ENCODE assay signal across 12 cellular contexts in genomic region chr9:17018001-17018491, GRCh38.
DNase-seq lines count a peak whose midpoint lies in the region; ATAC-seq, FAIRE-seq and TF ChIP-seq lines count a peak whose summit lies in the region.
"Had no signal": no experiment of that assay in that cellular context is flagged by ENCODE, and none has a peak within 500 bp of the region (broad histone marks: within the 10 kb centered on the region; RNA-seq: fewer than 3 reads in every experiment).

No MANE protein-coding gene starts in this region.

- POLR2A ChIA-PET in IMR-90 (lab: Charles Lee; ENCODE audit: unreplicated experiment) (no interaction called here), H1 (lab: Charles Lee; ENCODE audit: partially characterized antibody) (no interaction called here)

- H3K4me3 ChIP-seq in IMR-90 (ENCODE audit: insufficient read depth, low read depth, low read length) (no peak overlapping the region), H1 (ENCODE audit: extremely low read depth in 1 of 4, insufficient read depth in 2 of 4, low read depth in 3 of 4, low read length in 4 of 4) (no peak overlapping the region), upper lobe of right lung (no peak overlapping the region)
- H3K4me3 ChIP-seq: cardiac muscle cell, right lobe of liver had no signal

- no peaks in the 10 kb centered on the region for H3K79me2 ChIP-seq in H1 (ENCODE audit: control insufficient read depth in 1 of 2, insufficient read depth in 2 of 2, low read length in 2 of 2)

- H3K4me3 Mint-ChIP-seq in activated T-cell treated with anti-CD3 and anti-CD28 coated beads, Interleukin-2, amount 50 U/mL, for 4 hours = no peak overlapping the region
- H3K4me3 Mint-ChIP-seq: T-helper 2 cell treated with Interferon-gamma antibody and Interleukin-4, amounts not matched to agents 5 μg/mL and 100 μg/mL, for 36 hours had no signal

- H3K9ac ChIP-seq in IMR-90 (ENCODE audit: low read depth, low read length) (no peak overlapping the region), H1 (replicated peaks in 1 of 4; ENCODE audit: extremely low read depth in 1 of 4, low read depth in 3 of 4, low read length in 3 of 4) (no peak overlapping the region)

- peak overlapping the region; percentile 46; the same call in 1 of the 2 replicates for H4K91ac ChIP-seq in IMR-90 (ENCODE audit: insufficient read depth, low read depth, low read length)
- peak overlapping the region; percentile 4 for H4K91ac ChIP-seq in H1 (replicated peaks; ENCODE audit: insufficient read length, low read length)

- dilution Hi-C loops in IMR-90 (cut with HindIII; ENCODE audit: low sequenced_read_pairs, unreplicated experiment) = no loop called here

- in situ Hi-C loops in IMR-90 (cut with MboI; ENCODE audit: low sequenced_read_pairs) = no loop called here

- H2AK9ac ChIP-seq in IMR-90 (replicated peaks; ENCODE audit: low read depth, low read length, poor library complexity) = peak overlapping the region; percentile 39

- ATAC-seq in IMR-90 (ENCODE audit: low read depth) (peak; percentile 84), upper lobe of right lung (peak; percentile 48)
- ATAC-seq in activated T-cell treated with anti-CD3 and anti-CD28 coated beads, Interleukin-2, amount 50 U/mL, for 4 hours = no peak
- ATAC-seq: right lobe of liver had no signal

- no peak for TF ChIP-seq EP300 in H1 (IDR thresholded peaks at IDR 0.05; ENCODE audit: borderline replicate concordance in 1 of 2, low read depth in 2 of 2, low read length in 2 of 2)

- CTCF ChIA-PET in IMR-90 (lab: Yijun Ruan, JAX) (interaction anchor here (1.4 kb wide), 1 partner anchor 16 kb away, joined by 3 read pairs; no protein-coding TSS in a partner anchor), H1 (lab: Charles Lee; ENCODE audit: partially characterized antibody) (interaction anchor here (0.6 kb wide), 1 partner anchor 1237 kb away, joined by 5 read pairs; no protein-coding TSS in a partner anchor)

- H2BK12ac ChIP-seq in H1 (ENCODE audit: low read depth, low read length) = no peak overlapping the region

- TF ChIP-seq RAD21 in IMR-90 (IDR thresholded peaks at IDR 0.05; ENCODE audit: low read length) = no peak
- no peak for TF ChIP-seq RAD21 in H1 (IDR thresholded peaks at IDR 0.05 in 1 of 2, conservative IDR thresholded peaks at IDR 0.05 in 1 of 2; ENCODE audit: low read depth in 2 of 2, low read length in 2 of 2)

- no peaks in the 10 kb centered on the region for H3K23me2 ChIP-seq in H1 (ENCODE audit: low read depth, low read length)

- H4K8ac ChIP-seq in IMR-90 (ENCODE audit: low read depth in 2 of 2, low read length in 2 of 2) (peak overlapping the region in 1 of 2 experiments; percentile 4; a peak in 2 of 4 replicates), H1 (ENCODE audit: extremely low read depth, insufficient read depth, low read length) (no peak overlapping the region)

- H3K36me3 Mint-ChIP-seq in activated T-cell treated with anti-CD3 and anti-CD28 coated beads, Interleukin-2, amount 50 U/mL, for 4 hours (ENCODE audit: insufficient read depth) = no peaks in the 10 kb centered on the region

- H3K14ac ChIP-seq in IMR-90 (replicated peaks; ENCODE audit: low read depth, low read length) (peak overlapping the region; percentile 49; the same call in 1 of the 2 replicates), H1 (ENCODE audit: insufficient read length) (no peak overlapping the region)

- H4K5ac ChIP-seq in IMR-90 (ENCODE audit: low read depth, low read length) (peak overlapping the region; percentile 69; the same call in 1 of the 2 replicates), H1 (ENCODE audit: insufficient read length, low read depth, low read length) (no peak overlapping the region)

- H2BK20ac ChIP-seq in IMR-90 (ENCODE audit: low read depth, low read length) (peak overlapping the region; percentile 75), H1 (ENCODE audit: low read length) (peak overlapping the region; percentile 63; the same call in 1 of the 2 replicates)

- H3K18ac ChIP-seq in IMR-90 (ENCODE audit: low read depth, low read length) (peak overlapping the region; percentile 69; the same call in 1 of the 2 replicates), H1 (ENCODE audit: extremely low read depth, low read length) (no peak overlapping the region)

- intact Hi-C loops in IMR-90 (cut with micrococcal nuclease) = no loop called here
- intact Hi-C loops in upper lobe of right lung (cut with DNase I) = no loop called here

- no peak for TF ChIP-seq POLR2A in IMR-90 (IDR thresholded peaks at IDR 0.05; ENCODE audit: low read depth, low read length)
- TF ChIP-seq POLR2A in H1 (IDR thresholded peaks at IDR 0.05; ENCODE audit: control extremely low read depth in 1 of 2, low read depth in 2 of 2, low read length in 2 of 2) = no peak

- peaks cover 12% of the 10 kb centered on the region for H3K4me1 ChIP-seq in IMR-90 (ENCODE audit: control insufficient read depth, insufficient read depth, low read length)
- no peaks in the 10 kb centered on the region; a peak in 2 of 7 replicates for H3K4me1 ChIP-seq in H1 (replicated peaks in 1 of 4; ENCODE audit: control insufficient read depth in 3 of 4, insufficient read depth in 4 of 4, low read length in 3 of 4)
- H3K4me1 ChIP-seq in upper lobe of right lung = no peaks in the 10 kb centered on the region
- H3K4me1 ChIP-seq: right lobe of liver had no signal

- H3K4ac ChIP-seq in IMR-90 (ENCODE audit: low read depth, low read length) = peak overlapping the region; percentile 62
- no peak overlapping the region for H3K4ac ChIP-seq in H1 (replicated peaks; ENCODE audit: insufficient read length, low read depth, low read length)

- no peak for FAIRE-seq in H1 (lab: Jason Lieb, UNC)

- H2BK120ac ChIP-seq in IMR-90 (ENCODE audit: low read depth, low read length) (peak overlapping the region; percentile 69), H1 (replicated peaks; ENCODE audit: low read depth, low read length) (no peak overlapping the region)

- H3K9me3 ChIP-seq in IMR-90 (ENCODE audit: control insufficient read depth, insufficient read depth, low read length) (no peaks in the 10 kb centered on the region), H1 (ENCODE audit: insufficient read depth in 2 of 2, low read depth in 1 of 2, low read length in 1 of 2) (no peaks in the 10 kb centered on the region), upper lobe of right lung (no peaks in the 10 kb centered on the region)
- H3K9me3 ChIP-seq: right lobe of liver had no signal

- H3K9me3 Mint-ChIP-seq in activated T-cell treated with anti-CD3 and anti-CD28 coated beads, Interleukin-2, amount 50 U/mL, for 4 hours = peaks cover 7% of the 10 kb centered on the region

- TF ChIP-seq CTCF in IMR-90 (conservative IDR thresholded peaks at IDR 0.05; ENCODE audit: low read depth, low read length) = no peak
- no peak for TF ChIP-seq CTCF in H1 (IDR thresholded peaks at IDR 0.05; ENCODE audit: control extremely low read depth in 1 of 3, insufficient read depth in 1 of 3, low read depth in 1 of 3, low read length in 3 of 3)
- TF ChIP-seq CTCF in upper lobe of right lung (IDR thresholded peaks at IDR 0.05) = no peak

- H3K79me1 ChIP-seq in IMR-90 (ENCODE audit: low read depth in 1 of 2, low read length in 2 of 2) = no peaks in the 10 kb centered on the region
- H3K79me1 ChIP-seq in H1 (ENCODE audit: low read depth, low read length) = no peaks in the 10 kb centered on the region

- no peaks in the 10 kb centered on the region for H3K4me1 Mint-ChIP-seq in activated T-cell treated with anti-CD3 and anti-CD28 coated beads, Interleukin-2, amount 50 U/mL, for 4 hours (ENCODE audit: low read depth)

- H3K9me1 ChIP-seq in IMR-90 (ENCODE audit: insufficient read depth, low read length) = peaks cover 3% of the 10 kb centered on the region; the same call in 1 of the 2 replicates

- DNase-seq in IMR-90 = peak; percentile 75
- DNase-seq in H1 (ENCODE audit: low read depth in 1 of 2, low spot score in 2 of 2) = no peak
- peak; percentile 85 for DNase-seq in myocyte (ENCODE audit: low read depth)
- DNase-seq in upper lobe of right lung = no peak
- no peak for DNase-seq in activated T-cell treated with anti-CD3 and anti-CD28 coated beads, Interleukin-2, amount 50 U/mL, for 4 hours
- no peak for DNase-seq in ureter (ENCODE audit: low spot score)
- no peak for DNase-seq in NAMALWA (ENCODE audit: low spot score)
- DNase-seq: activated CD8-positive, alpha-beta memory T cell treated with anti-CD3 and anti-CD28 coated beads, Interleukin-2, amount 50 U/mL, for 4 hours; NCI-H1048; right lobe of liver had no signal

- H2AK5ac ChIP-seq in IMR-90 (ENCODE audit: low read depth, low read length) (peak overlapping the region; percentile 70; the same call in 1 of the 2 replicates), H1 (ENCODE audit: low read depth, low read length) (no peak overlapping the region)

- no peaks in the 10 kb centered on the region for H3K36me3 ChIP-seq in IMR-90 (ENCODE audit: control insufficient read depth, insufficient read depth, low read length)
- H3K36me3 ChIP-seq in H1 (ENCODE audit: control insufficient read depth in 2 of 4, insufficient read depth in 4 of 4, low read length in 3 of 4) = no peaks in the 10 kb centered on the region
- H3K36me3 ChIP-seq in upper lobe of right lung = no peaks in the 10 kb centered on the region
- H3K36me3 ChIP-seq: cardiac muscle cell, right lobe of liver had no signal

- H3K27me3 Mint-ChIP-seq in activated T-cell treated with anti-CD3 and anti-CD28 coated beads, Interleukin-2, amount 50 U/mL, for 4 hours (ENCODE audit: low read depth) = no peaks in the 10 kb centered on the region

- no peaks in the 10 kb centered on the region for H4K20me1 ChIP-seq in IMR-90 (ENCODE audit: insufficient read depth, low read length)
- no peaks in the 10 kb centered on the region for H4K20me1 ChIP-seq in H1 (replicated peaks in 1 of 2; ENCODE audit: control insufficient read depth in 1 of 2, insufficient read depth in 2 of 2, low read length in 2 of 2)

- H3K27me3 ChIP-seq in IMR-90 (ENCODE audit: control insufficient read depth, insufficient read depth, low read length) (no peaks in the 10 kb centered on the region), H1 (replicated peaks in 1 of 4; ENCODE audit: control insufficient read depth in 3 of 4, extremely low read depth in 1 of 4, insufficient read depth in 3 of 4, low read length in 3 of 4) (no peaks in the 10 kb centered on the region), upper lobe of right lung (no peaks in the 10 kb centered on the region)
- H3K27me3 ChIP-seq: right lobe of liver had no signal

- BruUV-seq in IMR-90 (replicated peaks; lab: Mats Ljungman, UMichigan) = no TSS peak

- peak overlapping the region; percentile 38; the same call in 1 of the 2 replicates for H3K4me2 ChIP-seq in IMR-90 (ENCODE audit: low read depth, low read length)
- no peak overlapping the region for H3K4me2 ChIP-seq in H1 (ENCODE audit: insufficient read depth in 1 of 2, low read depth in 2 of 2, low read length in 2 of 2)

- H2AFZ ChIP-seq in IMR-90 (replicated peaks; ENCODE audit: low read length, poor library complexity) (peak overlapping the region; percentile 82), H1 (ENCODE audit: low read length) (peak overlapping the region; percentile 47; the same call in 1 of the 2 replicates)

- H3K56ac ChIP-seq in IMR-90 (ENCODE audit: extremely low read depth, insufficient read depth, low read length) (no peak overlapping the region), H1 (replicated peaks; ENCODE audit: insufficient read length, low read depth, low read length) (no peak overlapping the region)

- no peak overlapping the region for H3K27ac ChIP-seq in IMR-90 (ENCODE audit: insufficient read depth, low read length)
- H3K27ac ChIP-seq in H1 (ENCODE audit: low read depth, low read length) = no peak overlapping the region
- no peak overlapping the region for H3K27ac ChIP-seq in upper lobe of right lung
- H3K27ac ChIP-seq: cardiac muscle cell, right lobe of liver had no signal

- H2BK5ac ChIP-seq in IMR-90 (ENCODE audit: low read depth, low read length, poor library complexity, severe bottlenecking) (peak overlapping the region; percentile 65), H1 (ENCODE audit: low read depth, low read length) (no peak overlapping the region)

- H2BK15ac ChIP-seq in IMR-90 (ENCODE audit: low read depth, low read length) = peak overlapping the region; percentile 36; the same call in 1 of the 3 replicates
- H2BK15ac ChIP-seq in H1 (ENCODE audit: low read length) = no peak overlapping the region; the same call in 1 of the 2 replicates

- WGBS in IMR-90 (ENCODE audit: extremely low coverage in 2 of 2, insufficient read length in 1 of 2), 2 experiments = 31% methylated on average over 2 of the region's 9 CpGs; no CpG with 5 or more reads in 1 of the 2 experiments
- WGBS in H1 (ENCODE audit: extremely low coverage in 1 of 2, insufficient coverage in 1 of 2, insufficient read length in 1 of 2, insufficient replicate concordance in 2 of 2, low coverage in 1 of 2, low lambda C conversion rate in 2 of 2, missing lambda C conversion rate in 1 of 2), 2 experiments = 92% methylated on average over 9 of the region's 9 CpGs; no CpG with 5 or more reads in 1 of the 2 experiments

- H3K23ac ChIP-seq in IMR-90 (ENCODE audit: low read depth, low read length) = no peak overlapping the region
- no peak overlapping the region for H3K23ac ChIP-seq in H1 (ENCODE audit: insufficient read length)

Comparison
In these comparisons a context has a peak if more than half of its experiments do, and no peak if none do; other contexts are left out.
1. ATAC-seq: peak in IMR-90 (single experiment) and upper lobe of right lung (single experiment); none in activated T-cell treated with anti-CD3 and anti-CD28 coated beads, Interleukin-2, amount 50 U/mL, for 4 hours (0 of 2).
2. DNase-seq: peak in IMR-90 (single experiment) and myocyte (single experiment); none in H1 (0 of 2), upper lobe of right lung (single experiment), activated T-cell treated with anti-CD3 and anti-CD28 coated beads, Interleukin-2, amount 50 U/mL, for 4 hours (single experiment), ureter (single experiment) and NAMALWA (single experiment).